ENCODE assay signal across 19 cellular contexts in genomic region chr16:81921873-81922584, GRCh38.
"Had no signal": no experiment of that assay in that cellular context is flagged by ENCODE, and none has a peak within 500 bp of the region (broad histone marks: within the 10 kb centered on the region; RNA-seq: fewer than 3 reads in every experiment).

No MANE protein-coding gene starts in this region.

- H3K4me2 ChIP-seq: KMS-11, SK-N-SH had no signal

- H3K27ac ChIP-seq: KMS-11 had no signal

- H3K9me3 ChIP-seq: SK-N-SH had no signal

- H3K9ac ChIP-seq: KMS-11, SK-N-SH had no signal

- DNase-seq: Kasumi-1, NCI-H1092, NCI-H1436, NCI-H187, NCI-H2029, NCI-H2081 treated with DMSO at 0.1 percent for 48 hours, NCI-H2171, NCI-H226, NCI-H446, NCI-H510A, NCI-H524 treated with DMSO at 0.1 percent for 48 hours, NCI-H69, NCI-H774, RPMI8226, SHP77, SK-N-SH, SW 1271 had no signal

- FAIRE-seq: RCC 7860 had no signal
